ENCODE assay signal across 1 cellular context in genomic region chr14:104768437-104769323, GRCh38.
TF ChIP-seq lines count a peak whose summit lies in the region.

No MANE protein-coding gene starts in this region.

TF ChIP-seq in HEK293, 187 proteins besides CTCF, POLR2A, EP300 and RAD21 (continued from another document):
- TF ChIP-seq, protein P1, sequence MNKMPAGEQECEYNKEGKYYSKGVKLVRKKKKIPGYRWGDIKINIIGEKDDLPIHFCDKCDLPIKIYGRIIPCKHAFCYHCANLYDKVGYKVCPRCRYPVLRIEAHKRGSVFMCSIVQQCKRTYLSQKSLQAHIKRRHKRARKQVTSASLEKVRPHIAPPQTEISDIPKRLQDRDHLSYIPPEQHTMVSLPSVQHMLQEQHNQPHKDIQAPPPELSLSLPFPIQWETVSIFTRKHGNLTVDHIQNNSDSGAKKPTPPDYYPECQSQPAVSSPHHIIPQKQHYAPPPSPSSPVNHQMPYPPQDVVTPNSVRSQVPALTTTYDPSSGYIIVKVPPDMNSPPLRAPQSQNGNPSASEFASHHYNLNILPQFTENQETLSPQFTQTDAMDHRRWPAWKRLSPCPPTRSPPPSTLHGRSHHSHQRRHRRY (tag by site-specific recombination; IDR thresholded peaks at IDR 0.05) = no peak
- TF ChIP-seq ZNF398 (tag by site-specific recombination; IDR thresholded peaks at IDR 0.05) (peak; percentile 54; the same call in 1 of the 2 replicates), ZNF76 (tag by site-specific recombination; IDR thresholded peaks at IDR 0.05; ENCODE audit: borderline replicate concordance, low read depth) (no peak), KLF8 (tag by site-specific recombination; IDR thresholded peaks at IDR 0.05) (peak; percentile 16; the same call in 1 of the 2 replicates), REPIN1 (tag by site-specific recombination; IDR thresholded peaks at IDR 0.05; ENCODE audit: low read depth) (no peak), WT1 (tag by site-specific recombination; IDR thresholded peaks at IDR 0.05) (peak; percentile 46; the same call in 1 of the 2 replicates), ZSCAN30 (tag by site-specific recombination; IDR thresholded peaks at IDR 0.05) (0 out of 2 replicates have a peak, but pooled peaks have one; percentile 40), ZNF335 (tag by site-specific recombination; conservative IDR thresholded peaks at IDR 0.05) (no peak), KLF9 (tag by site-specific recombination; IDR thresholded peaks at IDR 0.05; ENCODE audit: low read depth) (no peak; the same call in 1 of the 2 replicates), ZNF654 (tag by site-specific recombination; IDR thresholded peaks at IDR 0.05; ENCODE audit: low read depth) (peak; percentile 70), ZNF37A (tag by site-specific recombination; IDR thresholded peaks at IDR 0.05) (no peak), GLIS1 (tag by site-specific recombination; IDR thresholded peaks at IDR 0.05) (peak; percentile 76), ZBTB44 (tag by site-specific recombination; IDR thresholded peaks at IDR 0.05) (no peak), ZNF658 (tag by site-specific recombination; IDR thresholded peaks at IDR 0.05) (no peak), KLF16 (tag by site-specific recombination; IDR thresholded peaks at IDR 0.05) (peak; percentile 24; the same call in 1 of the 2 replicates), EGR2 (tag by site-specific recombination; IDR thresholded peaks at IDR 0.05; ENCODE audit: low read depth) (peak; percentile 60; the same call in 1 of the 2 replicates), ZNF621 (tag by site-specific recombination; IDR thresholded peaks at IDR 0.05) (no peak), ZBTB17 (tag by site-specific recombination; IDR thresholded peaks at IDR 0.05) (peak; percentile 84), ZNF596 (tag by site-specific recombination; IDR thresholded peaks at IDR 0.05) (no peak), ZBTB7A (tag by site-specific recombination; IDR thresholded peaks at IDR 0.05; ENCODE audit: low read depth) (no peak), HOXC10 (CRISPR knock-in tag; IDR thresholded peaks at IDR 0.05) (no peak), ZNF404 (tag by site-specific recombination; IDR thresholded peaks at IDR 0.05) (no peak), ZNF324 (tag by site-specific recombination; IDR thresholded peaks at IDR 0.05) (no peak), ZNF544 (tag by site-specific recombination; IDR thresholded peaks at IDR 0.05) (no peak), MEIS1 (CRISPR knock-in tag; IDR thresholded peaks at IDR 0.05; ENCODE audit: borderline replicate concordance) (no peak)
- TF ChIP-seq, protein P2, sequence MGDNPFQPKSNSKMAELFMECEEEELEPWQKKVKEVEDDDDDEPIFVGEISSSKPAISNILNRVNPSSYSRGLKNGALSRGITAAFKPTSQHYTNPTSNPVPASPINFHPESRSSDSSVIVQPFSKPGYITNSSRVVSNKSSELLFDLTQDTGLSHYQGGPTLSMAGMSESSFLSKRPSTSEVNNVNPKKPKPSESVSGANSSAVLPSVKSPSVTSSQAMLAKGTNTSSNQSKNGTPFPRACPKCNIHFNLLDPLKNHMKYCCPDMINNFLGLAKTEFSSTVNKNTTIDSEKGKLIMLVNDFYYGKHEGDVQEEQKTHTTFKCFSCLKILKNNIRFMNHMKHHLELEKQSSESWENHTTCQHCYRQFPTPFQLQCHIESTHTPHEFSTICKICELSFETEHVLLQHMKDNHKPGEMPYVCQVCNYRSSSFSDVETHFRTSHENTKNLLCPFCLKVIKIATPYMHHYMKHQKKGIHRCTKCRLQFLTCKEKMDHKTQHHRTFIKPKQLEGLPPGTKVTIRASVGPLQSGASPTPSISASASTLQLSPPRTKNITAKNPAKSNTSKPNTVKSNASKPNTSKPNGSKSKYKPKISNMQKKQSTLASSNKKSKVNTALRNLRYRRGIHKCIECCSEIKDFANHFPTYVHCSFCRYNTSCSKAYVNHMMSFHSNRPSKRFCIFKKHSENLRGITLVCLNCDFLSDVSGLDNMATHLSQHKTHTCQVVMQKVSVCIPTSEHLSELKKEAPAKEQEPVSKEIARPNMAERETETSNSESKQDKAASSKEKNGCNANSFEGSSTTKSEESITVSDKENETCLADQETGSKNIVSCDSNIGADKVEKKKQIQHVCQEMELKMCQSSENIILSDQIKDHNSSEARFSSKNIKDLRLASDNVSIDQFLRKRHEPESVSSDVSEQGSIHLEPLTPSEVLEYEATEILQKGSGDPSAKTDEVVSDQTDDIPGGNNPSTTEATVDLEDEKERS (tag by site-specific recombination; IDR thresholded peaks at IDR 0.05) = no peak
- TF ChIP-seq, protein P3, sequence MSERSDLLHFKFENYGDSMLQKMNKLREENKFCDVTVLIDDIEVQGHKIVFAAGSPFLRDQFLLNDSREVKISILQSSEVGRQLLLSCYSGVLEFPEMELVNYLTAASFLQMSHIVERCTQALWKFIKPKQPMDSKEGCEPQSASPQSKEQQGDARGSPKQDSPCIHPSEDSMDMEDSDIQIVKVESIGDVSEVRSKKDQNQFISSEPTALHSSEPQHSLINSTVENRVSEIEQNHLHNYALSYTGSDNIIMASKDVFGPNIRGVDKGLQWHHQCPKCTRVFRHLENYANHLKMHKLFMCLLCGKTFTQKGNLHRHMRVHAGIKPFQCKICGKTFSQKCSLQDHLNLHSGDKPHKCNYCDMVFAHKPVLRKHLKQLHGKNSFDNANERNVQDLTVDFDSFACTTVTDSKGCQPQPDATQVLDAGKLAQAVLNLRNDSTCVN (tag by site-specific recombination; optimal IDR thresholded peaks at IDR 0.05) = no peak
- TF ChIP-seq, protein P4, sequence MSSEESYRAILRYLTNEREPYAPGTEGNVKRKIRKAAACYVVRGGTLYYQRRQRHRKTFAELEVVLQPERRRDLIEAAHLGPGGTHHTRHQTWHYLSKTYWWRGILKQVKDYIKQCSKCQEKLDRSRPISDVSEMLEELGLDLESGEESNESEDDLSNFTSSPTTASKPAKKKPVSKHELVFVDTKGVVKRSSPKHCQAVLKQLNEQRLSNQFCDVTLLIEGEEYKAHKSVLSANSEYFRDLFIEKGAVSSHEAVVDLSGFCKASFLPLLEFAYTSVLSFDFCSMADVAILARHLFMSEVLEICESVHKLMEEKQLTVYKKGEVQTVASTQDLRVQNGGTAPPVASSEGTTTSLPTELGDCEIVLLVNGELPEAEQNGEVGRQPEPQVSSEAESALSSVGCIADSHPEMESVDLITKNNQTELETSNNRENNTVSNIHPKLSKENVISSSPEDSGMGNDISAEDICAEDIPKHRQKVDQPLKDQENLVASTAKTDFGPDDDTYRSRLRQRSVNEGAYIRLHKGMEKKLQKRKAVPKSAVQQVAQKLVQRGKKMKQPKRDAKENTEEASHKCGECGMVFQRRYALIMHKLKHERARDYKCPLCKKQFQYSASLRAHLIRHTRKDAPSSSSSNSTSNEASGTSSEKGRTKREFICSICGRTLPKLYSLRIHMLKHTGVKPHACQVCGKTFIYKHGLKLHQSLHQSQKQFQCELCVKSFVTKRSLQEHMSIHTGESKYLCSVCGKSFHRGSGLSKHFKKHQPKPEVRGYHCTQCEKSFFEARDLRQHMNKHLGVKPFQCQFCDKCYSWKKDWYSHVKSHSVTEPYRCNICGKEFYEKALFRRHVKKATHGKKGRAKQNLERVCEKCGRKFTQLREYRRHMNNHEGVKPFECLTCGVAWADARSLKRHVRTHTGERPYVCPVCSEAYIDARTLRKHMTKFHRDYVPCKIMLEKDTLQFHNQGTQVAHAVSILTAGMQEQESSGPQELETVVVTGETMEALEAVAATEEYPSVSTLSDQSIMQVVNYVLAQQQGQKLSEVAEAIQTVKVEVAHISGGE (tag by site-specific recombination; conservative IDR thresholded peaks at IDR 0.05; ENCODE audit: low read depth) = no peak
